ENCODE assay signal across 8 cellular contexts in the genomic region with DNA sequence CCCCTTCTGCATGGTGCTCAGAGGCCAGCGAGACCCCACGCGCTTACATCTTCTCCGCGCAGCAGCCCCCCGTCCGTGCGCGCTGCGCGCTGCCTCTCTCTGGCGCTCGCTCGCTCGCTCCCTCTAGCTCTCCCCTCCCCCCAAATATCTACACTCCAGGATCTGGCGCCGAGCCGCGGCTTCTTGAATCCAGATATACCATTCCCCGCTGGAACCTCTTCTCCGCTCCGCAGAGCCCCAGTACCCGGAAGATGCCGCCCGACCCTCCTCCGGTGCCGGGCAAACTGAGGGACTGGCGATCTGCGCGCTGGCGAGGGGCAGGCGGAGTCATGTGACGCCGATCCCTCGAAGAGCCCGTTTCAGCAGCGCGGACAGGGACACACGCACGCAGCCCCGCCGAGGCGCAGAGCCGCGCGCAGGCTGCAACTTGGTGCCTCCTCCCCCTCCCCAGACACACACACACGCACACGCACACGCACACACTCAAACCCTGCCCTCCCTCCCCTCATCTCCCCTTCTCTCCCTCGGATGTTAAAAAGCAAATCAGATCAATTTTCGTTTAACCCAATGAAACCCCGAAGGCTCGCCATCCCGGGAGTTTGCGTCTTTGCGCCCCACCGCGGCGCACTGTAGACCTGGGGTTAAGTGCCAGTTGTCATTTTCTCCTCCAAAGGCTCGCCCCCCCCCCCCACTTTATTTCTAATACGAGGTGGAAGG. TPM values are rescaled to one million over a fixed set of nuclear protein-coding genes. Genes with fewer than 3 reads are reported as not detected.
DNase-seq lines count a peak whose midpoint lies in the region; ATAC-seq and TF ChIP-seq lines count a peak whose summit lies in the region.

A gene with protein sequence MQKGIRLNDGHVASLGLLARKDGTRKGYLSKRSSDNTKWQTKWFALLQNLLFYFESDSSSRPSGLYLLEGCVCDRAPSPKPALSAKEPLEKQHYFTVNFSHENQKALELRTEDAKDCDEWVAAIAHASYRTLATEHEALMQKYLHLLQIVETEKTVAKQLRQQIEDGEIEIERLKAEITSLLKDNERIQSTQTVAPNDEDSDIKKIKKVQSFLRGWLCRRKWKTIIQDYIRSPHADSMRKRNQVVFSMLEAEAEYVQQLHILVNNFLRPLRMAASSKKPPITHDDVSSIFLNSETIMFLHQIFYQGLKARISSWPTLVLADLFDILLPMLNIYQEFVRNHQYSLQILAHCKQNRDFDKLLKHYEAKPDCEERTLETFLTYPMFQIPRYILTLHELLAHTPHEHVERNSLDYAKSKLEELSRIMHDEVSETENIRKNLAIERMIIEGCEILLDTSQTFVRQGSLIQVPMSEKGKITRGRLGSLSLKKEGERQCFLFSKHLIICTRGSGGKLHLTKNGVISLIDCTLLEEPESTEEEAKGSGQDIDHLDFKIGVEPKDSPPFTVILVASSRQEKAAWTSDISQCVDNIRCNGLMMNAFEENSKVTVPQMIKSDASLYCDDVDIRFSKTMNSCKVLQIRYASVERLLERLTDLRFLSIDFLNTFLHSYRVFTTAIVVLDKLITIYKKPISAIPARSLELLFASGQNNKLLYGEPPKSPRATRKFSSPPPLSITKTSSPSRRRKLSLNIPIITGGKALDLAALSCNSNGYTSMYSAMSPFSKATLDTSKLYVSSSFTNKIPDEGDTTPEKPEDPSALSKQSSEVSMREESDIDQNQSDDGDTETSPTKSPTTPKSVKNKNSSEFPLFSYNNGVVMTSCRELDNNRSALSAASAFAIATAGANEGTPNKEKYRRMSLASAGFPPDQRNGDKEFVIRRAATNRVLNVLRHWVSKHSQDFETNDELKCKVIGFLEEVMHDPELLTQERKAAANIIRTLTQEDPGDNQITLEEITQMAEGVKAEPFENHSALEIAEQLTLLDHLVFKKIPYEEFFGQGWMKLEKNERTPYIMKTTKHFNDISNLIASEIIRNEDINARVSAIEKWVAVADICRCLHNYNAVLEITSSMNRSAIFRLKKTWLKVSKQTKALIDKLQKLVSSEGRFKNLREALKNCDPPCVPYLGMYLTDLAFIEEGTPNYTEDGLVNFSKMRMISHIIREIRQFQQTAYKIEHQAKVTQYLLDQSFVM (N-terminal part only) (minus strand): TSS at position 294 of the 717 bp plus-strand sequence. CDS start 282 bp downstream, at position 12.

- DNase-seq in GM20000 (ENCODE audit: low spot score): peak; percentile 28
- peak; percentile 35 for DNase-seq in RPMI8226
- DNase-seq in left ventricle myocardium inferior: no peak
- DNase-seq in retinal pigment epithelial cell (ENCODE audit: low read depth): no peak
- no peak for DNase-seq in esophagus squamous epithelium (lab: John Stamatoyannopoulos, UW)
- DNase-seq in ecto neural progenitor cell (ENCODE audit: low spot score): no peak

- no peaks in the 10 kb centered on the region for H3K9me3 ChIP-seq in left ventricle myocardium inferior (replicated peaks)
- H3K9me3 ChIP-seq in esophagus squamous epithelium: no peaks in the 10 kb centered on the region

- H3K27me3 ChIP-seq in left ventricle myocardium inferior (ENCODE audit: low read depth) (peaks cover 92% of the 10 kb centered on the region), esophagus squamous epithelium (peaks cover 4 to 97% (median 23%) of the 10 kb centered on the region in 4 donors)

- intact Hi-C loops in left ventricle myocardium inferior (cut with micrococcal nuclease) (no loop called here), esophagus squamous epithelium (cut with DNase I) (no loop called here)

- peak within 1 kb of the TSS; percentile 50 for H3K4me3 ChIP-seq in left ventricle myocardium inferior
- peak within 1 kb of the TSS; percentile 28 for H3K4me3 ChIP-seq in retinal pigment epithelial cell (ENCODE audit: low read length)
- H3K4me3 ChIP-seq in esophagus squamous epithelium: peak within 1 kb of the TSS in 2 of 4 donors; percentile 28 to 51

- TF ChIP-seq POLR2A in esophagus squamous epithelium (IDR thresholded peaks at IDR 0.05): no peak

- 4 to 5% methylated on average over 42 to 48 of the region's 61 CpGs for WGBS in esophagus squamous epithelium, 2 donors

- H3K27ac ChIP-seq in left ventricle myocardium inferior (replicated peaks) (no peak within 1 kb of the TSS), esophagus squamous epithelium (no peak within 1 kb of the TSS)

- H3K4me1 ChIP-seq in left ventricle myocardium inferior (peaks cover 25% of the 10 kb centered on the region), esophagus squamous epithelium (peaks cover 11 to 25% (median 14%) of the 10 kb centered on the region in 3 donors)

- ATAC-seq in HG03460 (IDR thresholded peaks at IDR 0.05; ENCODE audit: unreplicated experiment): no peak
- no peak for ATAC-seq in GM18520 (IDR thresholded peaks at IDR 0.05; ENCODE audit: unreplicated experiment)

- H3K36me3 ChIP-seq in left ventricle myocardium inferior (no peaks in the 10 kb centered on the region), esophagus squamous epithelium (no peaks in the 10 kb centered on the region)

- TF ChIP-seq CTCF in GM20000 (IDR thresholded peaks at IDR 0.05; ENCODE audit: extremely low read depth, missing control alignments): no peak
- no peak for TF ChIP-seq CTCF in left ventricle myocardium inferior (IDR thresholded peaks at IDR 0.05; ENCODE audit: borderline replicate concordance)
- TF ChIP-seq CTCF in retinal pigment epithelial cell (conservative IDR thresholded peaks at IDR 0.05; ENCODE audit: low read depth, low read length): no peak
- TF ChIP-seq CTCF in esophagus squamous epithelium (IDR thresholded peaks at IDR 0.05): no peak

RNA-seq across cellular contexts. Expression of the gene that starts here (rescaled TPM):
- total RNA-seq in left ventricle myocardium inferior: not detected
- total RNA-seq in esophagus squamous epithelium: under 1 TPM in 1 of 4 donors, not detected in 3; 0.23 TPM

Comparison
In these comparisons a context has a peak if more than half of its experiments do, and no peak if none do; other contexts are left out.
1. DNase-seq: peak in GM20000 (single experiment) and RPMI8226 (single experiment); none in left ventricle myocardium inferior (single experiment), retinal pigment epithelial cell (single experiment), esophagus squamous epithelium (single experiment) and ecto neural progenitor cell (single experiment).